Comparison of ENCODE assay signal across 11 cellular contexts in genomic region chr19:34360354-34360909, GRCh38. TPM values are rescaled to one million over a fixed set of nuclear protein-coding genes. Genes with fewer than 3 reads are reported as not detected.
DNase-seq lines count a peak whose midpoint lies in the region; ATAC-seq, FAIRE-seq and TF ChIP-seq lines count a peak whose summit lies in the region.
"Had no signal": no experiment of that assay in that cellular context is flagged by ENCODE, and none has a peak within 500 bp of the region (broad histone marks: within the 10 kb centered on the region; RNA-seq: fewer than 3 reads in every experiment).

No MANE protein-coding gene starts in this region.

- FAIRE-seq in H1 (lab: Jason Lieb, UNC), result no peak

- 90% methylated on average over 9 of the region's 9 CpGs for WGBS in SK-N-SH (ENCODE audit: low lambda C conversion rate)
- WGBS in H1 (ENCODE audit: extremely low coverage in 1 of 2, insufficient coverage in 1 of 2, insufficient read length in 1 of 2, insufficient replicate concordance in 2 of 2, low coverage in 1 of 2, low lambda C conversion rate in 2 of 2, missing lambda C conversion rate in 1 of 2), 2 experiments, result 95% methylated on average over 9 of the region's 9 CpGs; no CpG with 5 or more reads in 1 of the 2 experiments

- no peak overlapping the region for H2BK120ac ChIP-seq in H1 (replicated peaks; ENCODE audit: low read depth, low read length)

- H3K27ac ChIP-seq in SK-N-SH (ENCODE audit: low read depth in 2 of 2, low read length in 1 of 2), result no peak overlapping the region; a peak in 1 of 4 replicates
- 0 out of 2 replicates have a peak overlapping the region, but pooled peaks have one; percentile 72 for H3K27ac ChIP-seq in OCI-LY3 (ENCODE audit: low read length)
- H3K27ac ChIP-seq in H1 (ENCODE audit: low read depth, low read length), result no peak overlapping the region
- peak overlapping the region; percentile 87 to 91 (median 89) for H3K27ac ChIP-seq in gastrocnemius medialis

- no peak overlapping the region for H3K4me3 ChIP-seq in SK-N-SH (ENCODE audit: low read depth in 2 of 2, low read length in 1 of 2)
- H3K4me3 ChIP-seq in OCI-LY3 (ENCODE audit: low read length), result peak overlapping the region; percentile 77
- H3K4me3 ChIP-seq in H1 (ENCODE audit: extremely low read depth in 1 of 4, insufficient read depth in 2 of 4, low read depth in 3 of 4, low read length in 4 of 4), result no peak overlapping the region
- H3K4me3 ChIP-seq in gastrocnemius medialis, result no peak overlapping the region

- no peak overlapping the region for H4K8ac ChIP-seq in H1 (ENCODE audit: extremely low read depth, insufficient read depth, low read length)

- no peak overlapping the region for H2BK20ac ChIP-seq in H1 (ENCODE audit: low read length)

- H3K9me2 ChIP-seq in SK-N-SH, result no peaks in the 10 kb centered on the region

- POLR2A ChIA-PET in SK-N-SH (lab: Yijun Ruan, JAX) (interaction anchor here (1.0 kb wide), 1 partner anchor 9 kb away, joined by 5 read pairs; no protein-coding TSS in a partner anchor), H1 (lab: Charles Lee; ENCODE audit: partially characterized antibody) (interaction anchor here (0.5 to 0.9 kb wide), 2 partner anchors 8 to 437 kb away, joined by 3 read pairs; no protein-coding TSS in a partner anchor)

- no peak overlapping the region for H3K56ac ChIP-seq in H1 (replicated peaks; ENCODE audit: insufficient read length, low read depth, low read length)

- H3K9me3 ChIP-seq in SK-N-SH, result no peaks in the 10 kb centered on the region
- H3K9me3 ChIP-seq in OCI-LY3 (ENCODE audit: insufficient read depth, low read length), result no peaks in the 10 kb centered on the region
- H3K9me3 ChIP-seq in H1 (ENCODE audit: insufficient read depth in 2 of 2, low read depth in 1 of 2, low read length in 1 of 2), result no peaks in the 10 kb centered on the region
- H3K9me3 ChIP-seq in gastrocnemius medialis, result no peaks in the 10 kb centered on the region
- H3K9me3 ChIP-seq: Peyer's patch had no signal

- CTCF ChIA-PET in SK-N-SH (lab: Yijun Ruan, JAX), result no interaction called here
- CTCF ChIA-PET in H1 (lab: Charles Lee; ENCODE audit: partially characterized antibody), result interaction anchor here (0.6 to 0.8 kb wide), 2 partner anchors 22 to 189 kb away, joined by 3 to 4 read pairs; no protein-coding TSS in a partner anchor

- H3K79me1 ChIP-seq in H1 (ENCODE audit: low read depth, low read length), result no peaks in the 10 kb centered on the region

- no peak overlapping the region for H4K91ac ChIP-seq in H1 (replicated peaks; ENCODE audit: insufficient read length, low read length)

- no peak for ATAC-seq in SK-N-SH treated with all-trans-retinoic acid at 6 μM for 48 hours
- no peak for ATAC-seq in gastrocnemius medialis
- no peak for ATAC-seq in GM21576 (IDR thresholded peaks at IDR 0.05; ENCODE audit: unreplicated experiment)

- H4K20me1 ChIP-seq in SK-N-SH (ENCODE audit: insufficient read depth), result no peaks in the 10 kb centered on the region
- no peaks in the 10 kb centered on the region for H4K20me1 ChIP-seq in OCI-LY3 (ENCODE audit: insufficient read depth, low read length)
- H4K20me1 ChIP-seq in H1 (replicated peaks in 1 of 2; ENCODE audit: control insufficient read depth in 1 of 2, insufficient read depth in 2 of 2, low read length in 2 of 2), result no peaks in the 10 kb centered on the region

- no peak overlapping the region for H3K9ac ChIP-seq in SK-N-SH
- H3K9ac ChIP-seq in OCI-LY3 (ENCODE audit: low read length), result peak overlapping the region; percentile 78; the same call in 1 of the 2 replicates
- H3K9ac ChIP-seq in H1 (replicated peaks in 1 of 4; ENCODE audit: extremely low read depth in 1 of 4, low read depth in 3 of 4, low read length in 3 of 4), result no peak overlapping the region; a peak in 1 of 7 replicates

- no peak for TF ChIP-seq POLR2A in H1 (IDR thresholded peaks at IDR 0.05; ENCODE audit: control extremely low read depth in 1 of 2, low read depth in 2 of 2, low read length in 2 of 2)
- TF ChIP-seq POLR2A in gastrocnemius medialis (IDR thresholded peaks at IDR 0.05), result no peak

- no peaks in the 10 kb centered on the region for H3K36me3 ChIP-seq in SK-N-SH (replicated peaks in 1 of 2; ENCODE audit: control insufficient read depth in 1 of 2, insufficient read depth in 2 of 2, low read length in 1 of 2)
- H3K36me3 ChIP-seq in OCI-LY3 (replicated peaks; ENCODE audit: low read depth, low read length), result no peaks in the 10 kb centered on the region
- no peaks in the 10 kb centered on the region for H3K36me3 ChIP-seq in H1 (ENCODE audit: control insufficient read depth in 2 of 4, insufficient read depth in 4 of 4, low read length in 3 of 4)
- H3K36me3 ChIP-seq in gastrocnemius medialis, result peaks cover 0 to 3% of the 10 kb centered on the region in 2 donors

- in situ Hi-C loops in gastrocnemius medialis (cut with MboI; ENCODE audit: low sequenced_read_pairs in 4 of 4), result no loop called here

- no peak for TF ChIP-seq RAD21 in SK-N-SH (IDR thresholded peaks at IDR 0.05; ENCODE audit: low read length)
- no peak for TF ChIP-seq RAD21 in H1 (IDR thresholded peaks at IDR 0.05 in 1 of 2, conservative IDR thresholded peaks at IDR 0.05 in 1 of 2; ENCODE audit: low read depth in 2 of 2, low read length in 2 of 2)

- DNase-seq in SK-N-SH (no peak), H1 (ENCODE audit: low read depth in 1 of 2, low spot score in 2 of 2) (no peak), gastrocnemius medialis (no peak), DMS53 (lab: John Stamatoyannopoulos, UW) (no peak), NCI-H524 (lab: John Stamatoyannopoulos, UW) (no peak)
- DNase-seq: 8988T, NCI-H1694 treated with DMSO at 0.1 percent for 48 hours, Peyer's patch had no signal

- no peak overlapping the region for H3K23ac ChIP-seq in H1 (ENCODE audit: insufficient read length)

- H3K14ac ChIP-seq in H1 (ENCODE audit: insufficient read length), result no peak overlapping the region

- H2BK5ac ChIP-seq in H1 (ENCODE audit: low read depth, low read length), result no peak overlapping the region

- intact Hi-C loops in gastrocnemius medialis (cut with DNase I; ENCODE audit: low total_unique reads), result no loop called here

- H3F3A ChIP-seq in SK-N-SH (replicated peaks; ENCODE audit: insufficient read depth), result peaks cover 18% of the 10 kb centered on the region

- H2AK5ac ChIP-seq in H1 (ENCODE audit: low read depth, low read length), result no peak overlapping the region

- H3K18ac ChIP-seq in H1 (ENCODE audit: extremely low read depth, low read length), result no peak overlapping the region

- peaks cover 11 to 17% of the 10 kb centered on the region in 2 experiments; a peak in 2 of 4 replicates for H3K4me1 ChIP-seq in SK-N-SH (ENCODE audit: control insufficient read depth in 1 of 2, insufficient read depth in 2 of 2, low read depth in 1 of 2, low read length in 1 of 2)
- peaks cover 40% of the 10 kb centered on the region for H3K4me1 ChIP-seq in OCI-LY3 (ENCODE audit: low read length)
- H3K4me1 ChIP-seq in H1 (replicated peaks in 1 of 4; ENCODE audit: control insufficient read depth in 3 of 4, insufficient read depth in 4 of 4, low read length in 3 of 4), result peaks cover 3 to 14% (median 5%) of the 10 kb centered on the region in 4 experiments; a peak in 6 of 7 replicates
- peaks cover 7 to 14% of the 10 kb centered on the region in 2 donors for H3K4me1 ChIP-seq in gastrocnemius medialis

- no peaks in the 10 kb centered on the region for H3K27me3 ChIP-seq in SK-N-SH (ENCODE audit: insufficient read depth)
- no peaks in the 10 kb centered on the region for H3K27me3 ChIP-seq in OCI-LY3 (ENCODE audit: low read depth, low read length)
- no peaks in the 10 kb centered on the region for H3K27me3 ChIP-seq in H1 (replicated peaks in 1 of 4; ENCODE audit: control insufficient read depth in 3 of 4, extremely low read depth in 1 of 4, insufficient read depth in 3 of 4, low read length in 3 of 4)
- H3K27me3 ChIP-seq in gastrocnemius medialis, result no peaks in the 10 kb centered on the region
- H3K27me3 ChIP-seq: Peyer's patch had no signal

- H2AFZ ChIP-seq in SK-N-SH (ENCODE audit: low read depth) (0 out of 2 replicates have a peak overlapping the region, but pooled peaks have one; percentile 52), OCI-LY3 (ENCODE audit: low read depth, low read length) (no peak overlapping the region), H1 (ENCODE audit: low read length) (no peak overlapping the region)

- 0 out of 2 replicates have a peak overlapping the region, but pooled peaks have one; percentile 30 for H2BK12ac ChIP-seq in H1 (ENCODE audit: low read depth, low read length)

- H2BK15ac ChIP-seq in H1 (ENCODE audit: low read length), result peak overlapping the region; percentile 88; the same call in 1 of the 2 replicates

- TF ChIP-seq CTCF in SK-N-SH (IDR thresholded peaks at IDR 0.05) (no peak), OCI-LY3 (IDR thresholded peaks at IDR 0.05; ENCODE audit: low read depth, low read length) (no peak), H1 (IDR thresholded peaks at IDR 0.05; ENCODE audit: control extremely low read depth in 1 of 3, insufficient read depth in 1 of 3, low read depth in 1 of 3, low read length in 3 of 3) (no peak), gastrocnemius medialis (IDR thresholded peaks at IDR 0.05 in 4 of 5, conservative IDR thresholded peaks at IDR 0.05 in 1 of 5) (no peak)

- TF ChIP-seq EP300 in SK-N-SH (IDR thresholded peaks at IDR 0.05; ENCODE audit: borderline replicate concordance in 1 of 2, low read depth in 1 of 2, low read length in 1 of 2) (no peak), H1 (IDR thresholded peaks at IDR 0.05; ENCODE audit: borderline replicate concordance in 1 of 2, low read depth in 2 of 2, low read length in 2 of 2) (no peak)

- H4K5ac ChIP-seq in H1 (ENCODE audit: insufficient read length, low read depth, low read length), result no peak overlapping the region

- H3K4me2 ChIP-seq in SK-N-SH (peak overlapping the region; percentile 57; the same call in 1 of the 2 replicates), OCI-LY3 (ENCODE audit: low read length) (peak overlapping the region; percentile 98), H1 (ENCODE audit: insufficient read depth in 1 of 2, low read depth in 2 of 2, low read length in 2 of 2) (peak overlapping the region in 1 of 2 experiments; percentile 34; a peak in 1 of 4 replicates)

- no peak overlapping the region for H3K4ac ChIP-seq in H1 (replicated peaks; ENCODE audit: insufficient read length, low read depth, low read length)

- peaks cover under 1% of the 10 kb centered on the region; the same call in 1 of the 2 replicates for H3K23me2 ChIP-seq in H1 (ENCODE audit: low read depth, low read length)

- H3K79me2 ChIP-seq in SK-N-SH (ENCODE audit: insufficient read depth), result peaks cover 4% of the 10 kb centered on the region; the same call in 1 of the 2 replicates
- H3K79me2 ChIP-seq in OCI-LY3 (ENCODE audit: low read length), result peaks cover 4% of the 10 kb centered on the region
- peaks cover 0 to 3% of the 10 kb centered on the region in 2 experiments; a peak in 2 of 4 replicates for H3K79me2 ChIP-seq in H1 (ENCODE audit: control insufficient read depth in 1 of 2, insufficient read depth in 2 of 2, low read length in 2 of 2)

RNA-seq across cellular contexts. Expression of gene GPI, which starts 4.6 kb away (rescaled TPM):
- 82.7 and 144 TPM in 2 replicates for polyA plus RNA-seq in SK-N-SH (2012; rRNA removed)
- polyA plus RNA-seq in SK-N-SH (2012; cell fraction: cytosol; rRNA removed), result 71.6 and 88.3 TPM in 2 replicates
- polyA plus RNA-seq in SK-N-SH (2012; cell fraction: nucleus; rRNA removed), result 120 and 170 TPM in 2 replicates
- total RNA-seq in H1 (2021; fragmentation: NEBNext Ultra II Directional; extraction: Animal tissue kit (Norgen Biotek cat#: 25700)), result 360 and 370 TPM in 2 replicates
- polyA plus RNA-seq in H1 (2011; rRNA removed), result 171 and 240 TPM in 2 replicates
- polyA plus RNA-seq in H1 (2011; cell fraction: cytosol; rRNA removed), result 153 TPM
- polyA plus RNA-seq in H1 (2011; cell fraction: nucleus; rRNA removed), result 211 TPM
- 270 to 336 TPM (median 308 TPM) in 4 replicates for polyA plus RNA-seq in H1 (2012, experiment 1 of 2)
- polyA plus RNA-seq in H1 (2012, experiment 2 of 2), result 324 TPM
- 133 TPM for polyA plus RNA-seq in H1 (2013, experiment 1 of 2)
- polyA plus RNA-seq in H1 (2013, experiment 2 of 2), result 132 TPM
- 290 and 318 TPM in 2 replicates for polyA minus RNA-seq in H1 (2011; rRNA and poly(A)+ RNA removed)
- polyA minus RNA-seq in H1 (2011; cell fraction: cytosol; rRNA and poly(A)+ RNA removed), result 192 TPM
- 114 TPM for polyA minus RNA-seq in H1 (2011; cell fraction: nucleus; rRNA and poly(A)+ RNA removed)
- 100 to 1,000 TPM in 3 of 4 donors, 10 to 100 TPM in 1; 83.2 to 231 (median 173) TPM for total RNA-seq in gastrocnemius medialis

RNA-seq across cellular contexts. Expression of gene PDCD2L, which starts 43.8 kb away (rescaled TPM):
- polyA plus RNA-seq in SK-N-SH (2012; rRNA removed) (20.8 and 22.3 TPM in 2 replicates), H1 (2011; rRNA removed) (78.1 and 80.2 TPM in 2 replicates)
- 18.5 and 21.0 TPM in 2 replicates for polyA plus RNA-seq in SK-N-SH (2012; cell fraction: cytosol; rRNA removed)
- polyA plus RNA-seq in SK-N-SH (2012; cell fraction: nucleus; rRNA removed), result 10.4 and 11.8 TPM in 2 replicates
- total RNA-seq in H1 (2021; fragmentation: NEBNext Ultra II Directional; extraction: Animal tissue kit (Norgen Biotek cat#: 25700)), result 50.8 and 51.5 TPM in 2 replicates
- polyA plus RNA-seq in H1 (2011; cell fraction: cytosol; rRNA removed), result 72.4 TPM
- 47.8 TPM for polyA plus RNA-seq in H1 (2011; cell fraction: nucleus; rRNA removed)
- polyA plus RNA-seq in H1 (2012, experiment 1 of 2), result 42.0 to 65.0 TPM (median 44.8 TPM) in 4 replicates
- polyA plus RNA-seq in H1 (2012, experiment 2 of 2), result 59.2 TPM
- polyA plus RNA-seq in H1 (2013, experiment 1 of 2), result 57.3 TPM
- 59.1 TPM for polyA plus RNA-seq in H1 (2013, experiment 2 of 2)
- polyA minus RNA-seq in H1 (2011; rRNA and poly(A)+ RNA removed), result 35.2 and 56.0 TPM in 2 replicates
- 19.8 TPM for polyA minus RNA-seq in H1 (2011; cell fraction: cytosol; rRNA and poly(A)+ RNA removed)
- 22.6 TPM for polyA minus RNA-seq in H1 (2011; cell fraction: nucleus; rRNA and poly(A)+ RNA removed)
- 10 to 100 TPM; 18.1 to 49.8 (median 25.1) TPM for total RNA-seq in gastrocnemius medialis

Comparison
In these comparisons a context has a peak if more than half of its experiments do, and no peak if none do; other contexts are left out.
1. H3K27ac ChIP-seq: peak in OCI-LY3 (single experiment) and gastrocnemius medialis (4 of 4); none in SK-N-SH (0 of 2) and H1 (single experiment).